ENCODE assay signal across 25 cellular contexts in the genomic region with DNA sequence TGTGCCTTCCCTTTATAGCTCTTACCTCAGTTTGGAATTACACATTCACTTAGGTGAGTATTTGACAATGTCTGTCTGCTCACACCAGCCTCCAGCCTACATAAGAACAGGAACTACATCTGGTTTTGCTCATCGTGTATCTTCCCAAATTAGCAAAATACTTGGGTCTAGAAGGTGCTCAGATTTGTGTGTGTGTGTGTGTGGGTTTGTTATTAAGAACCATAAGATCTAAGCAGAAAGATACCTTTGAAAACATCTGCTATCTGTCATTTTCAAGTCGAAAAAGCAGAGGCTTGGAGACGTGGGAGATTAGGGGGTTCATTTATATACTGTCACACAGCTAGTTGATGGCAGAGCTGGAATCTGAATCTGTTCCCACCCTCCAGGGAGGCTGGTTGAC. TPM values are rescaled to one million over a fixed set of nuclear protein-coding genes. Genes with fewer than 3 reads are reported as not detected.
"Had no signal": no experiment of that assay in that cellular context is flagged by ENCODE, and none has a peak within 500 bp of the region (broad histone marks: within the 10 kb centered on the region; RNA-seq: fewer than 3 reads in every experiment).

No MANE protein-coding gene starts in this region.

- H2AFZ ChIP-seq: hepatocyte, parathyroid adenoma had no signal

- DNase-seq: cortex of kidney; effector memory CD8-positive, alpha-beta T cell; erythroblast; heart left ventricle; left cardiac atrium; left lung; mesenchymal stem cell; mucosa of descending colon; naive B cell; spleen; stimulated activated CD4-positive, alpha-beta T cell treated with anti-CD3 and anti-CD28 coated beads, Interleukin-4, amount 100 ng/mL, for 4 hours; stimulated activated naive CD8-positive, alpha-beta T cell treated with anti-CD3 and anti-CD28 coated beads, Interleukin-15, Interleukin-2, amounts not matched to agents 100 U/mL and 50 U/mL, for 24 hours; transverse colon; upper lobe of right lung; uterus had no signal

- H3K9ac ChIP-seq: neural progenitor cell, parathyroid adenoma had no signal

- H3K27me3 ChIP-seq: heart left ventricle, hepatocyte, left lung, neural progenitor cell, right atrium auricular region, spleen, transverse colon, uterus had no signal

- H3K27ac ChIP-seq: heart left ventricle, hepatocyte, left lung, neural progenitor cell, parathyroid adenoma, right atrium auricular region, spleen, transverse colon, upper lobe of right lung, uterus had no signal

- ATAC-seq: effector memory CD8-positive, alpha-beta T cell; heart left ventricle; left cardiac atrium; left lung; mucosa of descending colon; sciatic nerve; stimulated activated memory B cell treated with anti-CD40 and anti-IgM and Interleukin-4, amounts not matched to agents 10 μg/mL and 1 μg/mL and 100 μg/mL, for 72 hours; stimulated activated naive CD8-positive, alpha-beta T cell treated with anti-CD3 and anti-CD28 coated beads, Interleukin-15, Interleukin-2, amounts not matched to agents 100 U/mL and 50 U/mL, for 24 hours; upper lobe of right lung had no signal

- FAIRE-seq: endometrium, frontal cortex had no signal

- H3K4me3 ChIP-seq: heart left ventricle, hepatocyte, left lung, mucosa of descending colon, neural progenitor cell, right atrium auricular region, spleen, transverse colon, upper lobe of right lung, uterus had no signal

- H3K79me2 ChIP-seq: hepatocyte, parathyroid adenoma had no signal

- H3K9me3 ChIP-seq: heart left ventricle, left lung, mucosa of descending colon, right atrium auricular region, spleen, transverse colon, upper lobe of right lung, uterus had no signal

- H3K4me1 ChIP-seq: neural progenitor cell, parathyroid adenoma, uterus had no signal

- H3K36me3 ChIP-seq: heart left ventricle, left lung, neural progenitor cell, right atrium auricular region, spleen, transverse colon, upper lobe of right lung, uterus had no signal

RNA-seq across cellular contexts. Expression of a gene that starts 14.8 kb away (rescaled TPM):
- total RNA-seq: kidney epithelial cell, lung microvascular endothelial cell, right atrium auricular region, transverse colon, upper lobe of right lung had no signal
